Comparison of ENCODE assay signal across 22 cellular contexts in genomic region chr1:172582889-172583288, GRCh38. TPM values are rescaled to one million over a fixed set of nuclear protein-coding genes. Genes with fewer than 3 reads are reported as not detected.
DNase-seq lines count a peak whose midpoint lies in the region; ATAC-seq and TF ChIP-seq lines count a peak whose summit lies in the region.
"Had no signal": no experiment of that assay in that cellular context is flagged by ENCODE, and none has a peak within 500 bp of the region (broad histone marks: within the 10 kb centered on the region; RNA-seq: fewer than 3 reads in every experiment).

No MANE protein-coding gene starts in this region.

- peaks cover 33% of the 10 kb centered on the region for H3K36me3 ChIP-seq in DOHH2 (ENCODE audit: control insufficient read depth, low read length)
- H3K36me3 ChIP-seq in IMR-90 (ENCODE audit: control insufficient read depth, insufficient read depth, low read length), result no peaks in the 10 kb centered on the region

- no peak overlapping the region for H2AFZ ChIP-seq in IMR-90 (replicated peaks; ENCODE audit: low read length, poor library complexity)

- 0 out of 2 replicates have a peak overlapping the region, but pooled peaks have one; percentile 5 for H3K4ac ChIP-seq in IMR-90 (ENCODE audit: low read depth, low read length)

- in situ Hi-C loops in IMR-90 (cut with MboI; ENCODE audit: low sequenced_read_pairs), result no loop called here

- no peak overlapping the region; the same call in 1 of the 2 replicates for H4K5ac ChIP-seq in IMR-90 (ENCODE audit: low read depth, low read length)

- no peak overlapping the region for H3K56ac ChIP-seq in IMR-90 (ENCODE audit: extremely low read depth, insufficient read depth, low read length)

- dilution Hi-C loops in IMR-90 (cut with HindIII; ENCODE audit: low sequenced_read_pairs, unreplicated experiment), result no loop called here

- peak overlapping the region; percentile 79 for H3K18ac ChIP-seq in IMR-90 (ENCODE audit: low read depth, low read length)

- POLR2A ChIA-PET in IMR-90 (lab: Charles Lee; ENCODE audit: unreplicated experiment), result no interaction called here
- POLR2A ChIA-PET in RWPE1 (lab: Yijun Ruan, JAX; ENCODE audit: low non-redundant PET), result no interaction called here

- H3K23ac ChIP-seq in IMR-90 (ENCODE audit: low read depth, low read length), result no peak overlapping the region

- peak overlapping the region; percentile 33; the same call in 1 of the 2 replicates for H4K91ac ChIP-seq in IMR-90 (ENCODE audit: insufficient read depth, low read depth, low read length)

- H2BK5ac ChIP-seq in IMR-90 (ENCODE audit: low read depth, low read length, poor library complexity, severe bottlenecking), result peak overlapping the region; percentile 88

- peaks cover 3% of the 10 kb centered on the region; the same call in 1 of the 2 replicates for H3F3A ChIP-seq in DOHH2 (ENCODE audit: control insufficient read depth, insufficient read depth)

- H3K9ac ChIP-seq in IMR-90 (ENCODE audit: low read depth, low read length), result no peak overlapping the region

- TF ChIP-seq CTCF in DOHH2 (IDR thresholded peaks at IDR 0.05; ENCODE audit: low read depth, low read length, poor library complexity, severe bottlenecking), result peak; percentile 27
- TF ChIP-seq CTCF in IMR-90 (conservative IDR thresholded peaks at IDR 0.05; ENCODE audit: low read depth, low read length), result no peak
- TF ChIP-seq CTCF in RWPE1 (conservative IDR thresholded peaks at IDR 0.05; ENCODE audit: low read depth), result no peak
- peak; percentile 38 for TF ChIP-seq CTCF in epithelial cell of esophagus (IDR thresholded peaks at IDR 0.05; ENCODE audit: insufficient read depth, low read depth, low read length, missing control alignments)

- H3K27ac ChIP-seq in DOHH2 (ENCODE audit: low read depth, low read length) (no peak overlapping the region), IMR-90 (ENCODE audit: insufficient read depth, low read length) (peak overlapping the region; percentile 90; the same call in 1 of the 2 replicates), RWPE1 (no peak overlapping the region)
- H3K27ac ChIP-seq: left lung, neutrophil, spleen had no signal

- no peak for TF ChIP-seq POLR2A in IMR-90 (IDR thresholded peaks at IDR 0.05; ENCODE audit: low read depth, low read length)

- H3K4me3 ChIP-seq in DOHH2 (ENCODE audit: low read length) (no peak overlapping the region), IMR-90 (ENCODE audit: insufficient read depth, low read depth, low read length) (no peak overlapping the region), epithelial cell of esophagus (ENCODE audit: low read length) (no peak overlapping the region)
- H3K4me3 ChIP-seq: left lung, MG63, spleen had no signal

- H3K27me3 ChIP-seq in DOHH2 (ENCODE audit: control insufficient read depth, low read length) (no peaks in the 10 kb centered on the region), IMR-90 (ENCODE audit: control insufficient read depth, insufficient read depth, low read length) (no peaks in the 10 kb centered on the region)
- H3K27me3 ChIP-seq: left lung, MG63, neutrophil, spleen had no signal

- no CpG with 5 or more reads among the region's 3 CpGs for WGBS in IMR-90 (ENCODE audit: extremely low coverage in 2 of 2, insufficient read length in 1 of 2), 2 experiments

- ATAC-seq in IMR-90 (ENCODE audit: low read depth) (no peak), HG03159 (IDR thresholded peaks at IDR 0.05; ENCODE audit: unreplicated experiment) (no peak)
- ATAC-seq: left lung had no signal

- DNase-seq in IMR-90 (no peak), RWPE1 (ENCODE audit: low spot score) (peak; percentile 2), epithelial cell of esophagus (ENCODE audit: low read depth) (peak; percentile 48), superior temporal gyrus (ENCODE audit: extremely low spot score) (no peak), hepatic stellate cell (ENCODE audit: low spot score) (no peak), HuH-7 (ENCODE audit: low spot score) (no peak)
- DNase-seq: activated CD4-positive, alpha-beta T cell treated with anti-CD3 and anti-CD28 coated beads, Interleukin-2, amount 50 U/mL, for 1 hour; activated naive CD4-positive, alpha-beta T cell; anterior cingulate cortex; Calu3; cerebellar nuclear complex; effector memory CD4-positive, alpha-beta T cell; glutamatergic neuron; left lung; MG63; NCI-H187 treated with DMSO at 0.1 percent for 48 hours; NCI-H2227 treated with DMSO at 0.1 percent for 48 hours; NCI-H774; spleen had no signal

- no peak overlapping the region for H2BK120ac ChIP-seq in IMR-90 (ENCODE audit: low read depth, low read length)

- no peaks in the 10 kb centered on the region for H3K79me2 ChIP-seq in DOHH2 (ENCODE audit: control insufficient read depth, low read length)

- H3K9me2 ChIP-seq in DOHH2 (replicated peaks; ENCODE audit: control insufficient read depth, low read length), result no peaks in the 10 kb centered on the region

- H4K20me1 ChIP-seq in DOHH2 (ENCODE audit: control insufficient read depth, insufficient read depth, low read depth, low read length) (no peaks in the 10 kb centered on the region; the same call in 1 of the 2 replicates), IMR-90 (ENCODE audit: insufficient read depth, low read length) (no peaks in the 10 kb centered on the region)

- H3K4me2 ChIP-seq in DOHH2 (ENCODE audit: low read length) (no peak overlapping the region), IMR-90 (ENCODE audit: low read depth, low read length) (no peak overlapping the region)

- 0 out of 3 replicates have a peak overlapping the region, but pooled peaks have one; percentile 34 for H2BK15ac ChIP-seq in IMR-90 (ENCODE audit: low read depth, low read length)

- H3K79me1 ChIP-seq in IMR-90 (ENCODE audit: low read depth in 1 of 2, low read length in 2 of 2), result peaks cover 6 to 9% of the 10 kb centered on the region in 2 experiments; a peak in 3 of 4 replicates

- H2AK5ac ChIP-seq in IMR-90 (ENCODE audit: low read depth, low read length), result 0 out of 2 replicates have a peak overlapping the region, but pooled peaks have one; percentile 4

- H2BK20ac ChIP-seq in IMR-90 (ENCODE audit: low read depth, low read length), result no peak overlapping the region

- intact Hi-C loops in IMR-90 (cut with micrococcal nuclease), result loop anchor here (10.0 kb wide), 1 partner anchor 438 kb away; no protein-coding TSS in a partner anchor

- no peak overlapping the region for H4K8ac ChIP-seq in IMR-90 (ENCODE audit: low read depth in 2 of 2, low read length in 2 of 2)

- no peaks in the 10 kb centered on the region for H3K9me1 ChIP-seq in IMR-90 (ENCODE audit: insufficient read depth, low read length)

- TF ChIP-seq RAD21 in IMR-90 (IDR thresholded peaks at IDR 0.05; ENCODE audit: low read length), result no peak

- no peak overlapping the region for H2AK9ac ChIP-seq in IMR-90 (replicated peaks; ENCODE audit: low read depth, low read length, poor library complexity)

- H3K9me3 ChIP-seq in DOHH2 (ENCODE audit: control insufficient read depth, insufficient read depth, low read length), result no peaks in the 10 kb centered on the region
- H3K9me3 ChIP-seq in IMR-90 (ENCODE audit: control insufficient read depth, insufficient read depth, low read length), result no peaks in the 10 kb centered on the region
- H3K9me3 ChIP-seq: left lung, MG63, neutrophil, spleen had no signal

- H3K4me1 ChIP-seq in DOHH2 (ENCODE audit: control insufficient read depth, low read length) (no peaks in the 10 kb centered on the region; the same call in 1 of the 2 replicates), IMR-90 (ENCODE audit: control insufficient read depth, insufficient read depth, low read length) (peaks cover 8% of the 10 kb centered on the region)
- H3K4me1 ChIP-seq: spleen had no signal

- CTCF ChIA-PET in IMR-90 (lab: Yijun Ruan, JAX), result no interaction called here
- CTCF ChIA-PET in RWPE1 (lab: Yijun Ruan, JAX), result no interaction called here

- H3K14ac ChIP-seq in IMR-90 (replicated peaks; ENCODE audit: low read depth, low read length), result no peak overlapping the region

- BruUV-seq in IMR-90 (replicated peaks; lab: Mats Ljungman, UMichigan), result no TSS peak

TF ChIP-seq in IMR-90, 13 proteins besides CTCF, POLR2A, EP300 and RAD21:
- TF ChIP-seq RFX5 (IDR thresholded peaks at IDR 0.05; ENCODE audit: low read depth, low read length) (no peak), CEBPB (IDR thresholded peaks at IDR 0.05; ENCODE audit: low read depth, low read length) (peak; percentile 70)

RNA-seq across cellular contexts. Expression of gene SUCO, which starts 49.9 kb away (rescaled TPM):
- total RNA-seq in IMR-90 (2012; rRNA removed), result 21.5 and 31.7 TPM in 2 replicates
- polyA plus RNA-seq in IMR-90 (2012; rRNA removed), result 9.3 and 11.4 TPM in 2 replicates
- 1.7 and 2.7 TPM in 2 replicates for polyA plus RNA-seq in IMR-90 (2012; cell fraction: cytosol; rRNA removed)
- polyA plus RNA-seq in IMR-90 (2012; cell fraction: nucleus; rRNA removed; ENCODE audit: low replicate concordance), result 1.7 and 14.9 TPM in 2 replicates

Comparison
In these comparisons a context has a peak if more than half of its experiments do, and no peak if none do; other contexts are left out.
1. CTCF ChIP-seq: peak in DOHH2 (single experiment) and epithelial cell of esophagus (single experiment); none in IMR-90 (single experiment) and RWPE1 (single experiment).
2. DNase-seq: peak in RWPE1 (single experiment) and epithelial cell of esophagus (single experiment); none in IMR-90 (single experiment), superior temporal gyrus (single experiment), hepatic stellate cell (single experiment) and HuH-7 (single experiment).